ENCODE assay signal across 1 cellular context in genomic region chr12:131865196-131865875, GRCh38.
TF ChIP-seq lines count a peak whose summit lies in the region.

No MANE protein-coding gene starts in this region.

TF ChIP-seq in K562, 482 proteins besides CTCF, POLR2A, EP300 and RAD21:
- TF ChIP-seq ZBTB33 (CRISPR knock-in tag; IDR thresholded peaks at IDR 0.05) (0 out of 2 replicates have a peak, but pooled peaks have one; percentile 47), ZNF695 (CRISPR knock-in tag; IDR thresholded peaks at IDR 0.05) (no peak), CBFB (CRISPR knock-in tag; IDR thresholded peaks at IDR 0.05) (no peak), ZNF263 (CRISPR knock-in tag; IDR thresholded peaks at IDR 0.05; ENCODE audit: borderline replicate concordance) (peak; percentile 49; the same call in 1 of the 2 replicates), WHSC1 (IDR thresholded peaks at IDR 0.05; ENCODE audit: low read length) (no peak), FOXP1 (CRISPR knock-in tag; IDR thresholded peaks at IDR 0.05) (no peak)
